In genomic region chr2:215611609-215612386, GRCh38 we compare ENCODE assay signal across 19 cellular contexts.
DNase-seq lines count a peak whose midpoint lies in the region; ATAC-seq and TF ChIP-seq lines count a peak whose summit lies in the region.
"Had no signal": no experiment of that assay in that cellular context is flagged by ENCODE, and none has a peak within 500 bp of the region (broad histone marks: within the 10 kb centered on the region; RNA-seq: fewer than 3 reads in every experiment).

No MANE protein-coding gene starts in this region.

- intact Hi-C loops in lower lobe of right lung (cut with DNase I) = no loop called here

- H3K36me3 ChIP-seq in lower lobe of right lung = no peaks in the 10 kb centered on the region
- H3K36me3 ChIP-seq: heart right ventricle had no signal

- DNase-seq in MV-4-11 (lab: John Stamatoyannopoulos, UW) (peak; percentile 83), lower lobe of right lung (no peak), activated T-cell treated with anti-CD3 and anti-CD28 coated beads for 4 hours (no peak), GF-D8 (lab: John Stamatoyannopoulos, UW) (no peak), NCI-H345 treated with DMSO at 0.1 percent for 48 hours (lab: John Stamatoyannopoulos, UW; ENCODE audit: unreplicated experiment) (no peak), islet precursor cell (no peak)
- DNase-seq: activated CD4-positive, alpha-beta T cell treated with anti-CD3 and anti-CD28 coated beads for 4 hours; activated T-cell treated with anti-CD3 and anti-CD28 coated beads, Interleukin-2, amount 50 U/mL, for 1 hour; AML-193; DMS153; heart right ventricle; KG1; naive B cell; NCI-H1694 treated with DMSO at 0.1 percent for 48 hours; NCI-H69; stimulated activated CD4-positive, alpha-beta T cell treated with anti-CD3 and anti-CD28 coated beads, Interleukin-15, amount 100 ng/mL, for 24 hours; T-helper 17 cell had no signal

- no peak overlapping the region for H3K27ac ChIP-seq in lower lobe of right lung
- H3K27ac ChIP-seq: heart right ventricle had no signal

- H3K9me3 ChIP-seq in lower lobe of right lung = no peaks in the 10 kb centered on the region

- H3K4me1 ChIP-seq in lower lobe of right lung = peaks cover 8% of the 10 kb centered on the region

- H3K27me3 ChIP-seq in lower lobe of right lung (ENCODE audit: low read depth) = no peaks in the 10 kb centered on the region
- H3K27me3 ChIP-seq: heart right ventricle had no signal

- ATAC-seq in GM18511 (IDR thresholded peaks at IDR 0.05; ENCODE audit: unreplicated experiment) = peak; percentile 53
- ATAC-seq in HG02588 (IDR thresholded peaks at IDR 0.05; ENCODE audit: unreplicated experiment) = peak; percentile 33
- ATAC-seq in lower lobe of right lung = peak; percentile 51 to 71
- ATAC-seq: T-helper 17 cell had no signal

- no peak overlapping the region for H3K4me3 ChIP-seq in lower lobe of right lung
- H3K4me3 ChIP-seq: heart right ventricle had no signal

- no peak for TF ChIP-seq CTCF in lower lobe of right lung (IDR thresholded peaks at IDR 0.05)
